8 cellular contexts compared by ENCODE assay signal in genomic region chrX:41332005-41332404, GRCh38. TPM values are rescaled to one million over a fixed set of nuclear protein-coding genes. Genes with fewer than 3 reads are reported as not detected.
A peak's percentile ranks its signal among the peaks of the same experiment; 100 is the strongest.
DNase-seq lines count a peak whose midpoint lies in the region; ATAC-seq, FAIRE-seq and TF ChIP-seq lines count a peak whose summit lies in the region.

No MANE protein-coding gene starts in this region.

- RAD21 ChIA-PET in GM12878 (lab: Charles Lee; ENCODE audit: unreplicated experiment): interaction anchor here (1.5 kb wide), 1 partner anchor 150 kb away, joined by 4 read pairs; no protein-coding TSS in a partner anchor

- peaks cover 39% of the 10 kb centered on the region for H3K79me2 ChIP-seq in GM12878 (ENCODE audit: control insufficient read depth, insufficient read depth, low read length)

- H3K27ac ChIP-seq in left ventricle myocardium inferior (replicated peaks) (peak overlapping the region; percentile 99), GM12878 (ENCODE audit: control insufficient read depth, insufficient read depth) (peak overlapping the region; percentile 99), mesodermal cell (ENCODE audit: low read depth, low read length, severe bottlenecking) (no peak overlapping the region), vagina (peak overlapping the region; percentile 100)

- no peak for TF ChIP-seq POLR2A in GM12878 (IDR thresholded peaks at IDR 0.05; ENCODE audit: low read depth, low read length)
- TF ChIP-seq POLR2A in vagina (IDR thresholded peaks at IDR 0.05): no peak

- no peak for DNase-seq in left ventricle myocardium inferior
- no peak for DNase-seq in left ventricle myocardium superior
- DNase-seq in GM12878 (ENCODE audit: low read depth, low spot score): no peak
- no peak for DNase-seq in vagina (ENCODE audit: extremely low spot score in 2 of 2)
- no peak for DNase-seq in GDM1 (lab: John Stamatoyannopoulos, UW)

- in situ Hi-C loops in GM12878 (cut with MboI): loop anchor here (5.0 to 10.0 kb wide), 2 partner anchors 250 to 687 kb away; partner anchors contain the start of gene CXorf38

- 22% methylated on average over 4 of the region's 4 CpGs for WGBS in GM12878 (ENCODE audit: insufficient coverage, insufficient replicate concordance, low lambda C conversion rate, missing lambda C conversion rate)
- no CpG with 5 or more reads among the region's 4 CpGs for WGBS in mesodermal cell (ENCODE audit: insufficient coverage in 2 of 2), 2 experiments

- CTCF ChIA-PET in GM12878 (lab: Yijun Ruan, JAX): no interaction called here

- ATAC-seq in left ventricle myocardium superior (no peak), GM12878 (no peak), HG03139 (IDR thresholded peaks at IDR 0.05; ENCODE audit: unreplicated experiment) (no peak), GM18907 (IDR thresholded peaks at IDR 0.05; ENCODE audit: unreplicated experiment) (no peak)

- SMC1A ChIA-PET in GM12878 (lab: Charles Lee; ENCODE audit: uncharacterized antibody, unreplicated experiment): interaction anchor here (1.0 to 2.4 kb wide), 7 partner anchors 9 to 680 kb away, joined by 4 to 6 read pairs (median 4); no protein-coding TSS in a partner anchor

- BruUV-seq in GM12878 (replicated peaks; lab: Mats Ljungman, UMichigan): no TSS peak

- no peak for TF ChIP-seq RAD21 in GM12878 (IDR thresholded peaks at IDR 0.05; ENCODE audit: insufficient read depth, low read depth, low read length)

- intact Hi-C loops in left ventricle myocardium inferior (cut with micrococcal nuclease): no loop called here
- intact Hi-C loops in left ventricle myocardium superior (cut with micrococcal nuclease): no loop called here
- intact Hi-C loops in GM12878 (cut with micrococcal nuclease; ENCODE audit: unreplicated experiment): loop anchor here (5.0 to 10.0 kb wide), 6 partner anchors 55 to 685 kb away; partner anchors contain the start of genes CXorf38 and USP9X
- intact Hi-C loops in vagina (cut with DNase I): no loop called here

- TF ChIP-seq CTCF in left ventricle myocardium inferior (IDR thresholded peaks at IDR 0.05; ENCODE audit: borderline replicate concordance) (no peak), GM12878 (IDR thresholded peaks at IDR 0.05 in 2 of 3, conservative IDR thresholded peaks at IDR 0.05 in 1 of 3; ENCODE audit: control insufficient read depth in 2 of 3, extremely low read depth in 1 of 3, insufficient read depth in 1 of 3, low read depth in 3 of 3, low read length in 3 of 3) (no peak), vagina (IDR thresholded peaks at IDR 0.05) (no peak)

- peak overlapping the region; percentile 84 for H2AFZ ChIP-seq in GM12878 (ENCODE audit: control insufficient read depth, low read depth, low read length)

- no peak for TF ChIP-seq EP300 in GM12878 (IDR thresholded peaks at IDR 0.05; ENCODE audit: borderline replicate concordance in 1 of 2, control insufficient read depth in 1 of 2, low read depth in 2 of 2, low read length in 2 of 2)

- no peak for FAIRE-seq in GM12878 (lab: Jason Lieb, UNC)

- POLR2A ChIA-PET in GM12878 (lab: Charles Lee): interaction anchor here (0.5 to 1.5 kb wide), 4 partner anchors 15 to 113 kb away, joined by 3 to 4 read pairs (median 3); no protein-coding TSS in a partner anchor

- peaks cover 12% of the 10 kb centered on the region for H4K20me1 ChIP-seq in GM12878 (ENCODE audit: control insufficient read depth, insufficient read depth)

- H3K4me3 ChIP-seq in left ventricle myocardium inferior (peak overlapping the region; percentile 91), GM12878 (peak overlapping the region; percentile 91), mesodermal cell (ENCODE audit: extremely low read depth, insufficient read depth, low read length, poor library complexity, severe bottlenecking) (peak overlapping the region; percentile 60), vagina (peak overlapping the region; percentile 36 to 97)

- H3K9ac ChIP-seq in GM12878 (ENCODE audit: control insufficient read depth, insufficient read depth, low read length): peak overlapping the region; percentile 80

- no peaks in the 10 kb centered on the region for H3K27me3 ChIP-seq in left ventricle myocardium inferior (ENCODE audit: low read depth)
- no peaks in the 10 kb centered on the region; a peak in 1 of 4 replicates for H3K27me3 ChIP-seq in GM12878 (replicated peaks in 1 of 2; ENCODE audit: control insufficient read depth in 2 of 2, insufficient read depth in 2 of 2, low read length in 1 of 2)
- H3K27me3 ChIP-seq in vagina: no peaks in the 10 kb centered on the region

- H3K9me3 ChIP-seq in left ventricle myocardium inferior (replicated peaks): no peaks in the 10 kb centered on the region
- H3K9me3 ChIP-seq in GM12878 (replicated peaks; ENCODE audit: control insufficient read depth, insufficient read depth, low read length): no peaks in the 10 kb centered on the region
- no peaks in the 10 kb centered on the region for H3K9me3 ChIP-seq in mesodermal cell (ENCODE audit: control insufficient read depth, low read length)
- no peaks in the 10 kb centered on the region for H3K9me3 ChIP-seq in vagina

- H3K4me1 ChIP-seq in left ventricle myocardium inferior (peaks cover 19% of the 10 kb centered on the region), GM12878 (ENCODE audit: control insufficient read depth, insufficient read depth, low read length) (peaks cover 10% of the 10 kb centered on the region), mesodermal cell (ENCODE audit: control insufficient read depth, insufficient read depth, low read length, poor library complexity, severe bottlenecking) (no peaks in the 10 kb centered on the region), vagina (peaks cover 29% of the 10 kb centered on the region)

- H3K36me3 ChIP-seq in left ventricle myocardium inferior (no peaks in the 10 kb centered on the region), GM12878 (ENCODE audit: control insufficient read depth in 2 of 2, insufficient read depth in 2 of 2, low read length in 1 of 2) (no peaks in the 10 kb centered on the region), mesodermal cell (ENCODE audit: control insufficient read depth, insufficient read depth, low read length) (peaks cover 8% of the 10 kb centered on the region), vagina (no peaks in the 10 kb centered on the region)

- H3K4me2 ChIP-seq in GM12878 (ENCODE audit: control insufficient read depth, insufficient read depth): peak overlapping the region; percentile 100

TF ChIP-seq in GM12878, 131 proteins besides CTCF, POLR2A, EP300 and RAD21 (continues in another document):
- TF ChIP-seq SUPT20H (IDR thresholded peaks at IDR 0.05; ENCODE audit: borderline replicate concordance, control insufficient read depth, low read depth, low read length): no peak
- no peak for TF ChIP-seq HDAC2 (IDR thresholded peaks at IDR 0.05)
- no peak for TF ChIP-seq RCOR1 (conservative IDR thresholded peaks at IDR 0.05; ENCODE audit: low read depth, low read length)
- TF ChIP-seq MEF2A (IDR thresholded peaks at IDR 0.05; ENCODE audit: insufficient read depth, low read depth, low read length): no peak
- TF ChIP-seq SMARCA5 (IDR thresholded peaks at IDR 0.05): no peak
- TF ChIP-seq IRF4 (IDR thresholded peaks at IDR 0.05; ENCODE audit: low read depth, low read length): no peak
- TF ChIP-seq PML (IDR thresholded peaks at IDR 0.05; ENCODE audit: low read length): no peak
- no peak for TF ChIP-seq NFYA (IDR thresholded peaks at IDR 0.05; ENCODE audit: borderline replicate concordance, low read depth, low read length)
- TF ChIP-seq JUNB (IDR thresholded peaks at IDR 0.05): no peak
- no peak for TF ChIP-seq ZBTB4 (CRISPR knock-in tag; IDR thresholded peaks at IDR 0.05)
- no peak for TF ChIP-seq CHD2 (IDR thresholded peaks at IDR 0.05; ENCODE audit: borderline replicate concordance, low read depth, low read length)

RNA-seq across cellular contexts. Expression of gene DDX3X, which starts 2.0 kb away (rescaled TPM):
- total RNA-seq in left ventricle myocardium inferior: 138 TPM
- 140 TPM for total RNA-seq in left ventricle myocardium superior
- total RNA-seq in GM12878 (2013; cell fraction: nucleolus; rRNA removed): 411 TPM in 2 replicates
- total RNA-seq in GM12878 (2014; rRNA removed): 175 and 212 TPM in 2 replicates
- total RNA-seq in GM12878 (2014; rRNA removed; fragmentation: Illumina TruSeq; extraction: Trizol): 141 and 142 TPM in 2 replicates
- total RNA-seq in GM12878 (2021): 262 and 283 TPM in 2 replicates
- 120 TPM for polyA plus RNA-seq in GM12878 (2011; ENCODE audit: low read depth)
- 134 and 197 TPM in 2 replicates for polyA plus RNA-seq in GM12878 (2011; rRNA removed)
- 54.9 and 55.7 TPM in 2 replicates for polyA plus RNA-seq in GM12878 (2011; cell fraction: cytosol; rRNA removed)
- polyA plus RNA-seq in GM12878 (2011; cell fraction: nucleus; rRNA removed): 104 and 181 TPM in 2 replicates
- polyA plus RNA-seq in GM12878 (2012): 133 and 148 TPM in 2 replicates
- polyA plus RNA-seq in GM12878 (2014; fragmentation: Illumina TruSeq; extraction: Trizol): 222 and 279 TPM in 2 replicates
- 10 to 100 TPM; 52.0 to 56.7 TPM for polyA plus RNA-seq in GM12878 (2014; fragmentation: Nextera tagmentation; extraction: Ambion mirVana)
- 145 and 169 TPM in 2 replicates for polyA plus RNA-seq in GM12878 (2014; rRNA removed)
- 100 to 1,000 TPM; 203 to 204 TPM for polyA plus RNA-seq in GM12878 (2016; fragmentation: Nextera tagmentation; extraction: Ambion mirVana)
- 120 and 174 TPM in 2 replicates for polyA minus RNA-seq in GM12878 (2011; rRNA and poly(A)+ RNA removed)
- 66.7 and 118 TPM in 2 replicates for polyA minus RNA-seq in GM12878 (2011; cell fraction: cytosol; rRNA and poly(A)+ RNA removed)
- polyA minus RNA-seq in GM12878 (2011; cell fraction: nucleus; rRNA and poly(A)+ RNA removed): 127 and 235 TPM in 2 replicates
- 110 TPM for polyA plus RNA-seq in mesodermal cell (2013, experiment 1 of 2)
- 114 TPM for polyA plus RNA-seq in mesodermal cell (2013, experiment 2 of 2)
- 202 TPM for total RNA-seq in vagina
